ENCODE assay signal across 1 cellular context in the genomic region with DNA sequence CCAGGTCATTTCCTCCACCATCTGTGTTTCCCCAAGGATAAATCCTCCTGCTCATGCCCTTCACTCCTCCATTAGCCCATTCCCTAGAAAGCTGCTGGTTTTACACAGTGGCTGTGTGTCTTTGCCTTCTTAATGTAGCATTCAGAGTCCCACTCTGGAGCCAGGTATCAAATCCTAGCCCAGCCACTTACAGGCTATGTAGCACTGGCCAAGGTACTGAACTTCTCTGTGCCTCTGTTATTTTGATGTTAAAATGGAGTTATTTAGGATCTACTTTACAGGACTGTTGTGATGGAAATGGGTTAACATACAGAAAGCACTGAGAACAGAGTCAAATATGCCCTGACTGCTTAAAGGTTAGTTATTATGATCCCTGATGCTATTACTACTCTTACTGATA.
TF ChIP-seq lines count a peak whose summit lies in the region.

No MANE protein-coding gene starts in this region.

TF ChIP-seq in HepG2, 621 proteins besides CTCF, POLR2A, EP300 and RAD21:
- TF ChIP-seq RBM22 (optimal IDR thresholded peaks at IDR 0.05; ENCODE audit: low read length) (no peak), MIER2 (CRISPR knock-in tag; IDR thresholded peaks at IDR 0.05) (peak; percentile 46; the same call in 1 of the 2 replicates), CEBPZ (IDR thresholded peaks at IDR 0.05; ENCODE audit: low read length) (no peak), POLR2AphosphoS5 (IDR thresholded peaks at IDR 0.05; ENCODE audit: low read depth, low read length) (no peak), ZBTB44 (CRISPR knock-in tag; IDR thresholded peaks at IDR 0.05) (no peak), ZNF460 (CRISPR knock-in tag; IDR thresholded peaks at IDR 0.05; ENCODE audit: borderline replicate concordance) (no peak), GATAD1 (CRISPR knock-in tag; IDR thresholded peaks at IDR 0.05) (no peak), MTA1 (CRISPR knock-in tag; IDR thresholded peaks at IDR 0.05; ENCODE audit: borderline replicate concordance) (no peak), ZNF737 (CRISPR knock-in tag; IDR thresholded peaks at IDR 0.05; ENCODE audit: borderline replicate concordance) (no peak)
- TF ChIP-seq, protein P1, sequence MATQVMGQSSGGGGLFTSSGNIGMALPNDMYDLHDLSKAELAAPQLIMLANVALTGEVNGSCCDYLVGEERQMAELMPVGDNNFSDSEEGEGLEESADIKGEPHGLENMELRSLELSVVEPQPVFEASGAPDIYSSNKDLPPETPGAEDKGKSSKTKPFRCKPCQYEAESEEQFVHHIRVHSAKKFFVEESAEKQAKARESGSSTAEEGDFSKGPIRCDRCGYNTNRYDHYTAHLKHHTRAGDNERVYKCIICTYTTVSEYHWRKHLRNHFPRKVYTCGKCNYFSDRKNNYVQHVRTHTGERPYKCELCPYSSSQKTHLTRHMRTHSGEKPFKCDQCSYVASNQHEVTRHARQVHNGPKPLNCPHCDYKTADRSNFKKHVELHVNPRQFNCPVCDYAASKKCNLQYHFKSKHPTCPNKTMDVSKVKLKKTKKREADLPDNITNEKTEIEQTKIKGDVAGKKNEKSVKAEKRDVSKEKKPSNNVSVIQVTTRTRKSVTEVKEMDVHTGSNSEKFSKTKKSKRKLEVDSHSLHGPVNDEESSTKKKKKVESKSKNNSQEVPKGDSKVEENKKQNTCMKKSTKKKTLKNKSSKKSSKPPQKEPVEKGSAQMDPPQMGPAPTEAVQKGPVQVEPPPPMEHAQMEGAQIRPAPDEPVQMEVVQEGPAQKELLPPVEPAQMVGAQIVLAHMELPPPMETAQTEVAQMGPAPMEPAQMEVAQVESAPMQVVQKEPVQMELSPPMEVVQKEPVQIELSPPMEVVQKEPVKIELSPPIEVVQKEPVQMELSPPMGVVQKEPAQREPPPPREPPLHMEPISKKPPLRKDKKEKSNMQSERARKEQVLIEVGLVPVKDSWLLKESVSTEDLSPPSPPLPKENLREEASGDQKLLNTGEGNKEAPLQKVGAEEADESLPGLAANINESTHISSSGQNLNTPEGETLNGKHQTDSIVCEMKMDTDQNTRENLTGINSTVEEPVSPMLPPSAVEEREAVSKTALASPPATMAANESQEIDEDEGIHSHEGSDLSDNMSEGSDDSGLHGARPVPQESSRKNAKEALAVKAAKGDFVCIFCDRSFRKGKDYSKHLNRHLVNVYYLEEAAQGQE (IDR thresholded peaks at IDR 0.05; ENCODE audit: borderline replicate concordance in 1 of 2, low read depth in 1 of 2, low read length in 2 of 2) = peak; percentile 7 to 87
